1 cellular context compared by ENCODE assay signal in genomic region chr5:160887780-160888179, GRCh38.
TF ChIP-seq lines count a peak whose summit lies in the region.

No MANE protein-coding gene starts in this region.

TF ChIP-seq in HepG2, 621 proteins besides CTCF, POLR2A, EP300 and RAD21 (continued from another document):
- TF ChIP-seq ATF6 (CRISPR knock-in tag; conservative IDR thresholded peaks at IDR 0.05): no peak
- TF ChIP-seq ZBTB7A (CRISPR knock-in tag; IDR thresholded peaks at IDR 0.05): no peak
- no peak for TF ChIP-seq CC2D1A (CRISPR knock-in tag; IDR thresholded peaks at IDR 0.05)
- TF ChIP-seq GFI1 (CRISPR knock-in tag; IDR thresholded peaks at IDR 0.05; ENCODE audit: borderline replicate concordance): peak; percentile 99
- TF ChIP-seq TEF (CRISPR knock-in tag; IDR thresholded peaks at IDR 0.05): peak; percentile 64; the same call in 1 of the 2 replicates
- no peak; the same call in 1 of the 2 replicates for TF ChIP-seq MBD4 (IDR thresholded peaks at IDR 0.05; ENCODE audit: borderline replicate concordance, low read length)
- peak; percentile 94 for TF ChIP-seq NCOA2 (CRISPR knock-in tag; IDR thresholded peaks at IDR 0.05)
- TF ChIP-seq ZNF577 (CRISPR knock-in tag; IDR thresholded peaks at IDR 0.05; ENCODE audit: borderline replicate concordance, low read depth): no peak
- TF ChIP-seq ZNF281 (CRISPR knock-in tag; IDR thresholded peaks at IDR 0.05; ENCODE audit: borderline replicate concordance): peak; percentile 82; the same call in 1 of the 2 replicates
- no peak for TF ChIP-seq NPAS2 (CRISPR knock-in tag; IDR thresholded peaks at IDR 0.05; ENCODE audit: borderline replicate concordance)
- no peak for TF ChIP-seq CREB1 (IDR thresholded peaks at IDR 0.05)
- peak; percentile 48; the same call in 1 of the 2 replicates for TF ChIP-seq CREB1 (CRISPR knock-in tag; IDR thresholded peaks at IDR 0.05)
- no peak for TF ChIP-seq ONECUT2 (CRISPR knock-in tag; IDR thresholded peaks at IDR 0.05)
- peak; percentile 95 for TF ChIP-seq ISL2 (CRISPR knock-in tag; IDR thresholded peaks at IDR 0.05)
- TF ChIP-seq ZNF576 (CRISPR knock-in tag; IDR thresholded peaks at IDR 0.05): no peak
- no peak for TF ChIP-seq KAT8 (CRISPR knock-in tag; IDR thresholded peaks at IDR 0.05)
- peak; percentile 70; the same call in 1 of the 2 replicates for TF ChIP-seq SP5 (CRISPR knock-in tag; IDR thresholded peaks at IDR 0.05; ENCODE audit: borderline replicate concordance, low read depth)
- TF ChIP-seq KDM5A (IDR thresholded peaks at IDR 0.05; ENCODE audit: borderline replicate concordance, low read length): no peak
- no peak; the same call in 1 of the 2 replicates for TF ChIP-seq PITX1 (CRISPR knock-in tag; IDR thresholded peaks at IDR 0.05)
